Comparison of ENCODE assay signal across 1 cellular context in genomic region chr2:42052702-42053481, GRCh38.
TF ChIP-seq lines count a peak whose summit lies in the region.

No MANE protein-coding gene starts in this region.

TF ChIP-seq in HepG2, 621 proteins besides CTCF, POLR2A, EP300 and RAD21 (continued from another document):
- TF ChIP-seq ZBTB26 (CRISPR knock-in tag; IDR thresholded peaks at IDR 0.05; ENCODE audit: borderline replicate concordance) (no peak), ZSCAN31 (CRISPR knock-in tag; IDR thresholded peaks at IDR 0.05; ENCODE audit: low read depth) (no peak), ZNF619 (CRISPR knock-in tag; IDR thresholded peaks at IDR 0.05) (no peak), ZNF143 (CRISPR knock-in tag; IDR thresholded peaks at IDR 0.05) (peak; percentile 13; the same call in 1 of the 2 replicates), ZNF160 (CRISPR knock-in tag; IDR thresholded peaks at IDR 0.05) (no peak), ZNF362 (CRISPR knock-in tag; IDR thresholded peaks at IDR 0.05; ENCODE audit: borderline replicate concordance) (no peak), CREB1 (IDR thresholded peaks at IDR 0.05) (no peak), CREB1 (CRISPR knock-in tag; IDR thresholded peaks at IDR 0.05) (no peak), GFI1 (CRISPR knock-in tag; IDR thresholded peaks at IDR 0.05; ENCODE audit: borderline replicate concordance) (no peak), DNMT3B (CRISPR knock-in tag; conservative IDR thresholded peaks at IDR 0.05) (no peak), NFE2 (CRISPR knock-in tag; IDR thresholded peaks at IDR 0.05) (no peak), U2AF2 (IDR thresholded peaks at IDR 0.05; ENCODE audit: low read depth, low read length) (no peak), ZNF17 (CRISPR knock-in tag; IDR thresholded peaks at IDR 0.05) (no peak), TBX2 (CRISPR knock-in tag; IDR thresholded peaks at IDR 0.05; ENCODE audit: borderline replicate concordance) (0 out of 2 replicates have a peak, but pooled peaks have one; percentile 6), PCBP1 (IDR thresholded peaks at IDR 0.05; ENCODE audit: borderline replicate concordance, low read depth, low read length) (no peak), FOXA3 (CRISPR knock-in tag; IDR thresholded peaks at IDR 0.05) (no peak), ZSCAN20 (CRISPR knock-in tag; IDR thresholded peaks at IDR 0.05; ENCODE audit: borderline replicate concordance) (no peak), ZNF724P (CRISPR knock-in tag; IDR thresholded peaks at IDR 0.05; ENCODE audit: borderline replicate concordance) (no peak), MYC (CRISPR knock-in tag; IDR thresholded peaks at IDR 0.05; ENCODE audit: borderline replicate concordance) (peak; percentile 15; the same call in 1 of the 2 replicates), ARID2 (CRISPR knock-in tag; IDR thresholded peaks at IDR 0.05; ENCODE audit: borderline replicate concordance) (no peak), ZNF253 (CRISPR knock-in tag; IDR thresholded peaks at IDR 0.05; ENCODE audit: borderline replicate concordance) (no peak), ZNF101 (CRISPR knock-in tag; IDR thresholded peaks at IDR 0.05; ENCODE audit: borderline replicate concordance, low read depth) (0 out of 2 replicates have a peak, but pooled peaks have one; percentile 7), KLF16 (CRISPR knock-in tag; IDR thresholded peaks at IDR 0.05) (no peak), NR2F1 (CRISPR knock-in tag; IDR thresholded peaks at IDR 0.05) (peak; percentile 49 to 62; a peak in 3 of 4 replicates), ZKSCAN1 (IDR thresholded peaks at IDR 0.05; ENCODE audit: low read length) (no peak), SMARCE1 (IDR thresholded peaks at IDR 0.05; ENCODE audit: borderline replicate concordance) (no peak), ZNF343 (CRISPR knock-in tag; IDR thresholded peaks at IDR 0.05) (no peak), PPARG (CRISPR knock-in tag; conservative IDR thresholded peaks at IDR 0.05) (no peak), ZBTB3 (CRISPR knock-in tag; IDR thresholded peaks at IDR 0.05; ENCODE audit: borderline replicate concordance, low read depth) (no peak), ZNF281 (CRISPR knock-in tag; IDR thresholded peaks at IDR 0.05; ENCODE audit: borderline replicate concordance) (peak; percentile 81)
- TF ChIP-seq, protein P1, sequence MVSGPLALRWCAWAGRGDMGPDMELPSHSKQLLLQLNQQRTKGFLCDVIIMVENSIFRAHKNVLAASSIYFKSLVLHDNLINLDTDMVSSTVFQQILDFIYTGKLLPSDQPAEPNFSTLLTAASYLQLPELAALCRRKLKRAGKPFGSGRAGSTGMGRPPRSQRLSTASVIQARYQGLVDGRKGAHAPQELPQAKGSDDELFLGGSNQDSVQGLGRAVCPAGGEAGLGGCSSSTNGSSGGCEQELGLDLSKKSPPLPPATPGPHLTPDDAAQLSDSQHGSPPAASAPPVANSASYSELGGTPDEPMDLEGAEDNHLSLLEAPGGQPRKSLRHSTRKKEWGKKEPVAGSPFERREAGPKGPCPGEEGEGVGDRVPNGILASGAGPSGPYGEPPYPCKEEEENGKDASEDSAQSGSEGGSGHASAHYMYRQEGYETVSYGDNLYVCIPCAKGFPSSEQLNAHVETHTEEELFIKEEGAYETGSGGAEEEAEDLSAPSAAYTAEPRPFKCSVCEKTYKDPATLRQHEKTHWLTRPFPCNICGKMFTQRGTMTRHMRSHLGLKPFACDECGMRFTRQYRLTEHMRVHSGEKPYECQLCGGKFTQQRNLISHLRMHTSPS (CRISPR knock-in tag; IDR thresholded peaks at IDR 0.05; ENCODE audit: low read depth) = no peak
- TF ChIP-seq, protein P2, sequence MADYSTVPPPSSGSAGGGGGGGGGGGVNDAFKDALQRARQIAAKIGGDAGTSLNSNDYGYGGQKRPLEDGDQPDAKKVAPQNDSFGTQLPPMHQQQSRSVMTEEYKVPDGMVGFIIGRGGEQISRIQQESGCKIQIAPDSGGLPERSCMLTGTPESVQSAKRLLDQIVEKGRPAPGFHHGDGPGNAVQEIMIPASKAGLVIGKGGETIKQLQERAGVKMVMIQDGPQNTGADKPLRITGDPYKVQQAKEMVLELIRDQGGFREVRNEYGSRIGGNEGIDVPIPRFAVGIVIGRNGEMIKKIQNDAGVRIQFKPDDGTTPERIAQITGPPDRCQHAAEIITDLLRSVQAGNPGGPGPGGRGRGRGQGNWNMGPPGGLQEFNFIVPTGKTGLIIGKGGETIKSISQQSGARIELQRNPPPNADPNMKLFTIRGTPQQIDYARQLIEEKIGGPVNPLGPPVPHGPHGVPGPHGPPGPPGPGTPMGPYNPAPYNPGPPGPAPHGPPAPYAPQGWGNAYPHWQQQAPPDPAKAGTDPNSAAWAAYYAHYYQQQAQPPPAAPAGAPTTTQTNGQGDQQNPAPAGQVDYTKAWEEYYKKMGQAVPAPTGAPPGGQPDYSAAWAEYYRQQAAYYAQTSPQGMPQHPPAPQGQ (CRISPR knock-in tag; IDR thresholded peaks at IDR 0.05; ENCODE audit: borderline replicate concordance) = no peak
TF ChIP-seq in HepG2: peak in this region for 32.
